In genomic region chr3:73383470-73384049, GRCh38 we compare ENCODE assay signal across 28 cellular contexts.
"Had no signal": no experiment of that assay in that cellular context is flagged by ENCODE, and none has a peak within 500 bp of the region (broad histone marks: within the 10 kb centered on the region; RNA-seq: fewer than 3 reads in every experiment).

No MANE protein-coding gene starts in this region.

- H3K4me2 ChIP-seq: KMS-11 had no signal

- H3K27me3 ChIP-seq: Peyer's patch had no signal

- H3K4me3 ChIP-seq: Peyer's patch had no signal

- H3K27ac ChIP-seq: KMS-11, Peyer's patch had no signal

- H3K4me3 Mint-ChIP-seq: activated CD4-positive, alpha-beta T cell treated with anti-CD3 and anti-CD28 coated beads, Interleukin-2, amount 10 ng/mL, durations not matched to agents 24 days and 14 days; activated CD8-positive, alpha-beta T cell treated with anti-CD3 and anti-CD28 coated beads for 36 hours; activated naive CD4-positive, alpha-beta T cell treated with anti-CD3 and anti-CD28 coated beads, Interleukin-2, amount 50 U/mL, for 24 hours; activated naive CD8-positive, alpha-beta T cell treated with anti-CD3 and anti-CD28 coated beads, Interleukin-2, amount 10 ng/mL, durations not matched to agents 7 days and 5 days; activated T-cell treated with anti-CD3 and anti-CD28 coated beads, Interleukin-2, amount 50 U/mL, for 72 hours; activated T-helper 17 cell treated with anti-CD3 and anti-CD28 coated beads, Interleukin-2, amount 50 U/mL, for 72 hours; brain had no signal

- ATAC-seq: activated CD8-positive, alpha-beta T cell treated with anti-CD3 and anti-CD28 coated beads for 36 hours; activated T-cell treated with anti-CD3 and anti-CD28 coated beads, Interleukin-2, amount 50 U/mL, for 72 hours; activated T-helper 17 cell treated with anti-CD3 and anti-CD28 coated beads, Interleukin-2, amount 50 U/mL, for 72 hours; PC-3 had no signal

- H3K9me3 Mint-ChIP-seq: activated CD4-positive, alpha-beta T cell treated with anti-CD3 and anti-CD28 coated beads, Interleukin-2, amount 10 ng/mL, durations not matched to agents 24 days and 14 days; activated naive CD4-positive, alpha-beta T cell treated with anti-CD3 and anti-CD28 coated beads, Interleukin-2, amount 50 U/mL, for 24 hours; activated T-helper 17 cell treated with anti-CD3 and anti-CD28 coated beads, Interleukin-2, amount 50 U/mL, for 72 hours had no signal

- DNase-seq: activated CD4-positive, alpha-beta T cell treated with anti-CD3 and anti-CD28 coated beads, Interleukin-2, amount 10 ng/mL, durations not matched to agents 24 days and 14 days; activated CD4-positive, alpha-beta T cell treated with anti-CD3 and anti-CD28 coated beads, Interleukin-2, amount 50 U/mL, for 4 hours; activated CD8-positive, alpha-beta T cell treated with anti-CD3 and anti-CD28 coated beads for 36 hours; activated naive CD8-positive, alpha-beta T cell treated with anti-CD3 and anti-CD28 coated beads, Interleukin-2, amount 10 ng/mL, durations not matched to agents 7 days and 5 days; activated T-cell treated with anti-CD3 and anti-CD28 coated beads, Interleukin-2, amount 50 U/mL, for 1 hour; activated T-cell treated with anti-CD3 and anti-CD28 coated beads, Interleukin-2, amount 50 U/mL, for 72 hours; amygdala; caudate nucleus; cerebellar nuclear complex; NCI-H1092 treated with DMSO at 0.1 percent for 48 hours; NCI-H1417; NCI-H146; NCI-H187; NCI-H2029 treated with DMSO at 0.1 percent for 48 hours; NCI-H2107; NCI-H2171; NCI-H510A; NCI-H526; NCI-H748 treated with DMSO at 0.1 percent for 48 hours; NK-92 treated with Interleukin-12 subunit alpha and Interleukin-12 subunit beta, amount 100 ng/mL, for 24 hours; PC-3; Peyer's patch; RPMI8226; SW 1271 had no signal

- H3K9me3 ChIP-seq: Peyer's patch had no signal

- H3K27ac Mint-ChIP-seq: activated CD4-positive, alpha-beta T cell treated with anti-CD3 and anti-CD28 coated beads, Interleukin-2, amount 10 ng/mL, durations not matched to agents 24 days and 14 days; activated CD8-positive, alpha-beta T cell treated with anti-CD3 and anti-CD28 coated beads for 36 hours; activated naive CD4-positive, alpha-beta T cell treated with anti-CD3 and anti-CD28 coated beads, Interleukin-2, amount 50 U/mL, for 24 hours; activated naive CD8-positive, alpha-beta T cell treated with anti-CD3 and anti-CD28 coated beads, Interleukin-2, amount 10 ng/mL, durations not matched to agents 7 days and 5 days; activated T-cell treated with anti-CD3 and anti-CD28 coated beads, Interleukin-2, amount 50 U/mL, for 72 hours; activated T-helper 17 cell treated with anti-CD3 and anti-CD28 coated beads, Interleukin-2, amount 50 U/mL, for 72 hours; brain had no signal

- H3K4me1 ChIP-seq: Peyer's patch had no signal

- H3K36me3 Mint-ChIP-seq: activated naive CD4-positive, alpha-beta T cell treated with anti-CD3 and anti-CD28 coated beads, Interleukin-2, amount 50 U/mL, for 24 hours; activated naive CD8-positive, alpha-beta T cell treated with anti-CD3 and anti-CD28 coated beads, Interleukin-2, amount 10 ng/mL, durations not matched to agents 7 days and 5 days had no signal

- H3K4me1 Mint-ChIP-seq: activated CD4-positive, alpha-beta T cell treated with anti-CD3 and anti-CD28 coated beads, Interleukin-2, amount 10 ng/mL, durations not matched to agents 24 days and 14 days; activated naive CD4-positive, alpha-beta T cell treated with anti-CD3 and anti-CD28 coated beads, Interleukin-2, amount 50 U/mL, for 24 hours; activated naive CD8-positive, alpha-beta T cell treated with anti-CD3 and anti-CD28 coated beads, Interleukin-2, amount 10 ng/mL, durations not matched to agents 7 days and 5 days; activated T-helper 17 cell treated with anti-CD3 and anti-CD28 coated beads, Interleukin-2, amount 50 U/mL, for 72 hours had no signal

- H3K9ac ChIP-seq: KMS-11 had no signal

- H3K27me3 Mint-ChIP-seq: activated CD4-positive, alpha-beta T cell treated with anti-CD3 and anti-CD28 coated beads, Interleukin-2, amount 10 ng/mL, durations not matched to agents 24 days and 14 days; activated CD8-positive, alpha-beta T cell treated with anti-CD3 and anti-CD28 coated beads for 36 hours; activated naive CD8-positive, alpha-beta T cell treated with anti-CD3 and anti-CD28 coated beads, Interleukin-2, amount 10 ng/mL, durations not matched to agents 7 days and 5 days; activated T-helper 17 cell treated with anti-CD3 and anti-CD28 coated beads, Interleukin-2, amount 50 U/mL, for 72 hours had no signal
